Comparison of ENCODE assay signal across 9 cellular contexts in the genomic region with DNA sequence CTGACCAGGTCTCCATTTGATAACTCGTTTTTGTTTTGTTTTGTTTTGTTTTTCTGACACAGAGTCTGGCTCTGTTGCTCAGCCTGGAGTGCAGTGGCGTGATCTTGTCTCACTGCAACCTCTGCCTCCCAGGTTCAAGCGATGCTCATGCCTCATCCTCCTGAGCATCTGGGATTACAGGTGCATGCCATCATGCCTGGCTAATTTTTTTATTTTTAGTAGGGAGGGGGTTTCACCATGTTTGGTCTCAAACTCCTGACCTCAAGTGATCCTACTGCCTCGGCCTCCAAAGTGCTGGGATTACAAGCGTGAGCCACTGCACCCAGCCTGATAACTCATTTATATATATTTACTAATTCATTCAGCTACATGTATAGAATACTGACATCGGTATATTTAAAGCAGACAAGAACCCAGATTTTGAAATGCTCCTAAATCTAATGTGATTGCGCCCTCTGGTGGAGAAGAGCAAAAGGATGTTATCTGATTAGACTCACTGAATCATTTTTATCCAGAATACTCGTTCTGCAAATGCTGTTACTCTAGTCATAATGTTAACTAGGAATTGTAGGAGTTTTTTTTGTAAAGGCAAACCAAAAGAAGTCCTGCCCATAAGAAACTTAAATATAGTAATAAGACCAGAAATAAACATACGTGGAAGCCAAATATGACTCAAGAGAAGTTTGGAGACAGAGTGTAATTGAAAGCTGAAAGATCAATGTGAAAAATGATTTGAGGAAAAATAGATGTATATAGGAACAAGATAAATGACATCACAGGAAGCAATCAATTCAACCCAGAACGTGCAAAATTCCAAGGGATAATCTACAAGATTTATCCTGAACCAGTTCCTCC. TPM values are rescaled to one million over a fixed set of nuclear protein-coding genes. Genes with fewer than 3 reads are reported as not detected.
A peak's percentile ranks its signal among the peaks of the same experiment; 100 is the strongest.
DNase-seq lines count a peak whose midpoint lies in the region; ATAC-seq, FAIRE-seq and TF ChIP-seq lines count a peak whose summit lies in the region.
"Had no signal": no experiment of that assay in that cellular context is flagged by ENCODE, and none has a peak within 500 bp of the region (broad histone marks: within the 10 kb centered on the region; RNA-seq: fewer than 3 reads in every experiment).

No MANE protein-coding gene starts in this region.

- intact Hi-C loops in lower lobe of right lung (cut with DNase I), result no loop called here

- FAIRE-seq in bronchial epithelial cell (lab: Jason Lieb, UNC), result no peak

- no peak for ATAC-seq in lower lobe of right lung
- ATAC-seq in upper lobe of left lung (ENCODE audit: low FRiP score in 2 of 2), result no peak
- no peak for ATAC-seq in stimulated activated naive B cell treated with anti-CD40 and anti-IgM and Interleukin-4, amounts not matched to agents 10 μg/mL and 1 μg/mL and 100 μg/mL, for 72 hours (replicated peaks)
- ATAC-seq: activated naive CD4-positive, alpha-beta T cell treated with anti-CD3 and anti-CD28 coated beads, Interleukin-2, amount 50 U/mL, for 72 hours had no signal

- peak overlapping the region; percentile 38 for H3K4me2 ChIP-seq in Loucy (ENCODE audit: low read depth, low read length, poor library complexity, severe bottlenecking)

- H3F3A ChIP-seq in Loucy (ENCODE audit: low read depth), result no peaks in the 10 kb centered on the region

- peak; percentile 86 for TF ChIP-seq CTCF in Loucy (conservative IDR thresholded peaks at IDR 0.05; ENCODE audit: low read length)
- TF ChIP-seq CTCF in bronchial epithelial cell (IDR thresholded peaks at IDR 0.05; ENCODE audit: insufficient read depth, low read length, severe bottlenecking), result peak; percentile 52
- TF ChIP-seq CTCF in lower lobe of right lung (IDR thresholded peaks at IDR 0.05), result peak; percentile 78
- peak; percentile 42 to 71 (median 68) for TF ChIP-seq CTCF in upper lobe of left lung (IDR thresholded peaks at IDR 0.05)

- H3K4me1 ChIP-seq in Loucy (ENCODE audit: insufficient read depth, low read length, poor library complexity, severe bottlenecking) (peaks cover 11% of the 10 kb centered on the region), lower lobe of right lung (peaks cover 35% of the 10 kb centered on the region), upper lobe of left lung (peaks cover 14 to 30% (median 20%) of the 10 kb centered on the region in 4 donors)

- no peaks in the 10 kb centered on the region for H3K36me3 ChIP-seq in Loucy (ENCODE audit: insufficient read depth, low read length)
- no peaks in the 10 kb centered on the region for H3K36me3 ChIP-seq in bronchial epithelial cell (ENCODE audit: control insufficient read depth, insufficient read depth, low read length)
- H3K36me3 ChIP-seq in lower lobe of right lung, result no peaks in the 10 kb centered on the region
- no peaks in the 10 kb centered on the region for H3K36me3 ChIP-seq in upper lobe of left lung

- H3K27me3 ChIP-seq in Loucy (ENCODE audit: insufficient read depth, low read length, poor library complexity, severe bottlenecking), result no peaks in the 10 kb centered on the region
- H3K27me3 ChIP-seq in bronchial epithelial cell (ENCODE audit: control insufficient read depth, insufficient read depth, low read length), result peaks cover 1% of the 10 kb centered on the region
- peaks cover 26% of the 10 kb centered on the region for H3K27me3 ChIP-seq in lower lobe of right lung (ENCODE audit: low read depth)
- H3K27me3 ChIP-seq in upper lobe of left lung, result peaks cover 0 to 23% (median 2%) of the 10 kb centered on the region in 4 donors

- H3K9me3 Mint-ChIP-seq in stimulated activated naive B cell treated with anti-CD40 and anti-IgM and Interleukin-4, amounts not matched to agents 10 μg/mL and 1 μg/mL and 100 μg/mL, for 72 hours, result no peaks in the 10 kb centered on the region
- H3K9me3 Mint-ChIP-seq: activated naive CD4-positive, alpha-beta T cell treated with anti-CD3 and anti-CD28 coated beads, Interleukin-2, amount 50 U/mL, for 72 hours had no signal

- peaks cover 28 to 32% of the 10 kb centered on the region in 2 donors for H3K4me1 Mint-ChIP-seq in stimulated activated naive B cell treated with anti-CD40 and anti-IgM and Interleukin-4, amounts not matched to agents 10 μg/mL and 1 μg/mL and 100 μg/mL, for 72 hours

- peaks cover 51 to 73% of the 10 kb centered on the region in 2 donors for H3K27me3 Mint-ChIP-seq in stimulated activated naive B cell treated with anti-CD40 and anti-IgM and Interleukin-4, amounts not matched to agents 10 μg/mL and 1 μg/mL and 100 μg/mL, for 72 hours

- no peaks in the 10 kb centered on the region for H3K79me2 ChIP-seq in Loucy (ENCODE audit: insufficient read depth, low read length)

- WGBS in upper lobe of left lung, 2 donors, result 27 to 31% methylated on average over 10 of the region's 10 CpGs

- H3K9me3 ChIP-seq in Loucy (ENCODE audit: insufficient read depth, low read depth, low read length) (no peaks in the 10 kb centered on the region), lower lobe of right lung (no peaks in the 10 kb centered on the region), upper lobe of left lung (no peaks in the 10 kb centered on the region)

- DNase-seq in NCI-H1436 (lab: John Stamatoyannopoulos, UW), result peak; percentile 68
- no peak for DNase-seq in NCI-H1436 treated with DMSO at 0.1 percent for 48 hours (lab: John Stamatoyannopoulos, UW)
- DNase-seq in SHP77 (lab: John Stamatoyannopoulos, UW), result peak; percentile 65 to 70
- peak; percentile 59 for DNase-seq in bronchial epithelial cell (ENCODE audit: low read depth)
- DNase-seq in lower lobe of right lung, result no peak
- DNase-seq in upper lobe of left lung, result peak in 1 of 2 donors; percentile 49
- DNase-seq in stimulated activated naive B cell treated with anti-CD40 and anti-IgM and Interleukin-4, amounts not matched to agents 10 μg/mL and 1 μg/mL and 100 μg/mL, for 72 hours, result no peak

- no peaks in the 10 kb centered on the region for H4K20me1 ChIP-seq in Loucy (ENCODE audit: insufficient read depth, low read length, poor library complexity, severe bottlenecking)

- H2AFZ ChIP-seq in Loucy (ENCODE audit: low read length), result no peak overlapping the region; the same call in 1 of the 2 replicates

- no peak overlapping the region for H3K27ac Mint-ChIP-seq in stimulated activated naive B cell treated with anti-CD40 and anti-IgM and Interleukin-4, amounts not matched to agents 10 μg/mL and 1 μg/mL and 100 μg/mL, for 72 hours

- no peak for TF ChIP-seq POLR2A in upper lobe of left lung (IDR thresholded peaks at IDR 0.05)

- no peaks in the 10 kb centered on the region for H3K9me2 ChIP-seq in Loucy (replicated peaks; ENCODE audit: low read depth, low read length)

- no peak for TF ChIP-seq EP300 in upper lobe of left lung (IDR thresholded peaks at IDR 0.05)

- no peak overlapping the region for H3K4me3 Mint-ChIP-seq in stimulated activated naive B cell treated with anti-CD40 and anti-IgM and Interleukin-4, amounts not matched to agents 10 μg/mL and 1 μg/mL and 100 μg/mL, for 72 hours

- H3K36me3 Mint-ChIP-seq in stimulated activated naive B cell treated with anti-CD40 and anti-IgM and Interleukin-4, amounts not matched to agents 10 μg/mL and 1 μg/mL and 100 μg/mL, for 72 hours, result no peaks in the 10 kb centered on the region

- H3K4me3 ChIP-seq in Loucy (ENCODE audit: low read length, poor library complexity, severe bottlenecking) (no peak overlapping the region), bronchial epithelial cell (ENCODE audit: low read depth, low read length) (no peak overlapping the region), lower lobe of right lung (no peak overlapping the region), upper lobe of left lung (no peak overlapping the region)

- no peak overlapping the region for H3K9ac ChIP-seq in Loucy (ENCODE audit: low read depth, low read length, poor library complexity, severe bottlenecking)

- H3K27ac ChIP-seq in lower lobe of right lung (no peak overlapping the region), upper lobe of left lung (no peak overlapping the region)

RNA-seq across cellular contexts. Expression of a gene that starts 5.3 kb away (rescaled TPM):
- total RNA-seq in bronchial epithelial cell, result 6.4 and 11.3 TPM in 2 replicates
- total RNA-seq in lower lobe of right lung, result 36.6 TPM
- 100 to 1,000 TPM in 2 of 6 donors, 10 to 100 TPM in 4; 33.3 to 176 (median 76.9) TPM for total RNA-seq in upper lobe of left lung

RNA-seq across cellular contexts. Expression of a gene that starts 32.5 kb away (rescaled TPM):
- total RNA-seq in bronchial epithelial cell (124 and 176 TPM in 2 replicates), lower lobe of right lung (267 TPM), upper lobe of left lung (100 to 1,000 TPM in 3 of 6 donors, 10 to 100 TPM in 3; 38.8 to 309 (median 181) TPM)

Comparison
In these comparisons a context has a peak if more than half of its experiments do, and no peak if none do; other contexts are left out.
1. DNase-seq: peak in NCI-H1436 (single experiment), SHP77 (2 of 2) and bronchial epithelial cell (single experiment); none in NCI-H1436 treated with DMSO at 0.1 percent for 48 hours (single experiment), lower lobe of right lung (single experiment) and stimulated activated naive B cell treated with anti-CD40 and anti-IgM and Interleukin-4, amounts not matched to agents 10 μg/mL and 1 μg/mL and 100 μg/mL, for 72 hours (single experiment).
2. Peak in every context shown above with its lines, with median percentiles within 50 percentile points of each other: CTCF ChIP-seq.